ENCODE assay signal across 8 cellular contexts in genomic region chr14:77616133-77616453, GRCh38. TPM values are rescaled to one million over a fixed set of nuclear protein-coding genes. Genes with fewer than 3 reads are reported as not detected.
A peak's percentile ranks its signal among the peaks of the same experiment; 100 is the strongest.
DNase-seq lines count a peak whose midpoint lies in the region; ATAC-seq, FAIRE-seq and TF ChIP-seq lines count a peak whose summit lies in the region.

No MANE protein-coding gene starts in this region.

- H3K27me3 ChIP-seq in keratinocyte (ENCODE audit: control insufficient read depth, extremely low read depth, insufficient read depth, low read length), result no peaks in the 10 kb centered on the region
- no peaks in the 10 kb centered on the region for H3K27me3 ChIP-seq in stomach smooth muscle (ENCODE audit: control insufficient read depth in 1 of 2, insufficient read depth in 2 of 2, low read length in 2 of 2)

- peaks cover 3% of the 10 kb centered on the region for H3K36me3 Mint-ChIP-seq in activated naive CD4-positive, alpha-beta T cell treated with anti-CD3 and anti-CD28 coated beads, Interleukin-2, amount 50 U/mL, for 24 hours

- peaks cover 43% of the 10 kb centered on the region for H3K79me2 ChIP-seq in keratinocyte (ENCODE audit: control insufficient read depth, insufficient read depth, low read length)

- H3K4me3 ChIP-seq in GM12875 (ENCODE audit: low read depth, low read length) (peak overlapping the region; percentile 83), keratinocyte (ENCODE audit: control insufficient read depth in 2 of 3, extremely low read depth in 1 of 3, insufficient read depth in 2 of 3, low read depth in 1 of 3, low read length in 3 of 3) (peak overlapping the region; percentile 95 to 99 (median 96)), stomach smooth muscle (ENCODE audit: low read length in 2 of 2) (peak overlapping the region; percentile 53 to 81)

- H3K9me3 Mint-ChIP-seq in activated naive CD4-positive, alpha-beta T cell treated with anti-CD3 and anti-CD28 coated beads, Interleukin-2, amount 50 U/mL, for 24 hours, result no peaks in the 10 kb centered on the region

- H3K9ac ChIP-seq in keratinocyte (ENCODE audit: control insufficient read depth, extremely low read depth, insufficient read depth, low read length) (peak overlapping the region; percentile 92), stomach smooth muscle (ENCODE audit: low read length in 2 of 2) (peak overlapping the region; percentile 68 to 72)

- H3K9me1 ChIP-seq in keratinocyte (ENCODE audit: control insufficient read depth, extremely low read depth, insufficient read depth, low read length), result no peaks in the 10 kb centered on the region

- H3K36me3 ChIP-seq in keratinocyte (ENCODE audit: control insufficient read depth in 2 of 2, extremely low read depth in 1 of 2, insufficient read depth in 2 of 2, low read length in 2 of 2) (peaks cover 0 to 4% of the 10 kb centered on the region in 2 experiments), stomach smooth muscle (ENCODE audit: control insufficient read depth in 2 of 2, insufficient read depth in 2 of 2, low read length in 2 of 2) (no peaks in the 10 kb centered on the region)

- H3K4me1 ChIP-seq in keratinocyte (ENCODE audit: control insufficient read depth, extremely low read depth, insufficient read depth, low read length), result peaks cover 21% of the 10 kb centered on the region
- H3K4me1 ChIP-seq in stomach smooth muscle (ENCODE audit: control insufficient read depth, insufficient read depth, low read length), result peaks cover 12% of the 10 kb centered on the region

- peaks cover 2% of the 10 kb centered on the region for H4K20me1 ChIP-seq in keratinocyte (ENCODE audit: control insufficient read depth, extremely low read depth, insufficient read depth, low read length)

- no peak for TF ChIP-seq CTCF in GM12875 (IDR thresholded peaks at IDR 0.05; ENCODE audit: borderline replicate concordance, insufficient read depth, low read depth, low read length)
- no peak for TF ChIP-seq CTCF in keratinocyte (optimal IDR thresholded peaks at IDR 0.05 in 1 of 3, IDR thresholded peaks at IDR 0.05 in 1 of 3, conservative IDR thresholded peaks at IDR 0.05 in 1 of 3; ENCODE audit: extremely low read depth in 1 of 3, insufficient read depth in 2 of 3, low read length in 3 of 3)

- FAIRE-seq in keratinocyte (lab: Jason Lieb, UNC), result no peak

- ATAC-seq in HG02981 (IDR thresholded peaks at IDR 0.05; ENCODE audit: unreplicated experiment) (peak; percentile 3), GM18498 (IDR thresholded peaks at IDR 0.05; ENCODE audit: unreplicated experiment) (no peak)

- no peaks in the 10 kb centered on the region for H3K27me3 Mint-ChIP-seq in activated naive CD4-positive, alpha-beta T cell treated with anti-CD3 and anti-CD28 coated beads, Interleukin-2, amount 50 U/mL, for 24 hours

- dilution Hi-C loops in keratinocyte (cut with MboI; ENCODE audit: extremely low pct_ligation_motif_present, low sequenced_read_pairs), result no loop called here

- H2AFZ ChIP-seq in keratinocyte (ENCODE audit: control insufficient read depth, low read length), result no peak overlapping the region

- H3K4me1 Mint-ChIP-seq in activated naive CD4-positive, alpha-beta T cell treated with anti-CD3 and anti-CD28 coated beads, Interleukin-2, amount 50 U/mL, for 24 hours, result peaks cover 44% of the 10 kb centered on the region

- H3K27ac Mint-ChIP-seq in activated naive CD4-positive, alpha-beta T cell treated with anti-CD3 and anti-CD28 coated beads, Interleukin-2, amount 50 U/mL, for 24 hours, result peak overlapping the region; percentile 94

- peak overlapping the region; percentile 95 for H3K4me2 ChIP-seq in keratinocyte (ENCODE audit: control insufficient read depth, extremely low read depth, insufficient read depth, low read depth, low read length)

- H3K27ac ChIP-seq in keratinocyte (ENCODE audit: control insufficient read depth, insufficient read depth, low read length) (peak overlapping the region; percentile 91), stomach smooth muscle (ENCODE audit: low read length) (peak overlapping the region; percentile 43)

- DNase-seq in keratinocyte (ENCODE audit: low read depth, low spot score) (no peak), NCI-H1417 (lab: John Stamatoyannopoulos, UW) (no peak), cerebellar nuclear complex (lab: John Stamatoyannopoulos, UW) (no peak)

- H3K4me3 Mint-ChIP-seq in activated naive CD4-positive, alpha-beta T cell treated with anti-CD3 and anti-CD28 coated beads, Interleukin-2, amount 50 U/mL, for 24 hours, result peak overlapping the region; percentile 96

- H3K9me3 ChIP-seq in keratinocyte (ENCODE audit: control insufficient read depth, low read depth, low read length) (no peaks in the 10 kb centered on the region), stomach smooth muscle (ENCODE audit: control insufficient read depth in 2 of 2, low read length in 2 of 2) (no peaks in the 10 kb centered on the region)

RNA-seq across cellular contexts. Expression of gene SPTLC2, which starts 0.3 kb away (rescaled TPM):
- 32.4 to 46.8 TPM (median 34.8 TPM) in 3 replicates for polyA plus RNA-seq in keratinocyte
- polyA plus RNA-seq in keratinocyte (2011; ENCODE audit: low read depth), result 34.8 TPM
- 12.6 and 17.5 TPM in 2 replicates for polyA plus RNA-seq in keratinocyte (2011; cell fraction: cytosol; rRNA removed)
- 48.0 and 56.0 TPM in 2 replicates for polyA plus RNA-seq in keratinocyte (2011; cell fraction: nucleus; rRNA removed)
- polyA plus RNA-seq in keratinocyte (2012; ENCODE audit: low replicate concordance), result 20.2 and 29.9 TPM in 2 replicates
- 40.7 to 84.1 TPM (median 56.1 TPM) in 3 replicates for polyA minus RNA-seq in keratinocyte
- 19.4 TPM for polyA minus RNA-seq in keratinocyte (2011; cell fraction: cytosol; rRNA and poly(A)+ RNA removed)
- polyA minus RNA-seq in keratinocyte (2011; cell fraction: nucleus; rRNA and poly(A)+ RNA removed), result 62.6 and 104 TPM in 2 replicates
